30 cellular contexts compared by ENCODE assay signal in genomic region chr10:85047170-85047834, GRCh38.
"Had no signal": no experiment of that assay in that cellular context is flagged by ENCODE, and none has a peak within 500 bp of the region (broad histone marks: within the 10 kb centered on the region; RNA-seq: fewer than 3 reads in every experiment).

No MANE protein-coding gene starts in this region.

- H3K27me3 ChIP-seq: adrenal gland, body of pancreas, breast epithelium had no signal

- DNase-seq: activated B cell treated with CpG ODN at 0.5 μM for 24 hours; activated CD4-positive, alpha-beta memory T cell treated with anti-CD3 and anti-CD28 coated beads for 36 hours; activated CD4-positive, alpha-beta T cell treated with anti-CD3 and anti-CD28 coated beads for 4 hours; activated CD4-positive, alpha-beta T cell treated with anti-CD3 and anti-CD28 coated beads, Interleukin-2, amount 50 U/mL, for 1 hour; activated CD4-positive, CD25-positive, alpha-beta regulatory T cell treated with anti-CD3 and anti-CD28 coated beads, Interleukin-2, amount 50 U/mL, for 72 hours; activated CD8-positive, alpha-beta memory T cell treated with anti-CD3 and anti-CD28 coated beads, Interleukin-2, amount 50 U/mL, for 4 hours; activated gamma-delta T cell treated with Interleukin-2 at 50 U/mL for 16 hours; activated naive CD4-positive, alpha-beta T cell treated with anti-CD3 and anti-CD28 coated beads for 36 hours; activated T-cell treated with anti-CD3 and anti-CD28 coated beads for 4 hours; activated T-cell treated with anti-CD3 and anti-CD28 coated beads, Interleukin-2, amount 50 U/mL, for 4 hours; adrenal gland; body of pancreas; MG63; MV-4-11; NCI-H1092; NCI-H1436 treated with DMSO at 0.1 percent for 48 hours; NCI-H1694 treated with DMSO at 0.1 percent for 48 hours; NCI-H2029; NCI-H345; NCI-H524 treated with DMSO at 0.1 percent for 48 hours; NCI-H748 treated with DMSO at 0.1 percent for 48 hours; PC-9; Right ventricle myocardium superior; SW 1271; T-helper 1 cell; T-helper 2 cell; T-helper 9 cell had no signal

- H3K36me3 ChIP-seq: adrenal gland, breast epithelium, MG63 had no signal

- ATAC-seq: activated naive CD4-positive, alpha-beta T cell treated with anti-CD3 and anti-CD28 coated beads, Interleukin-2, amount 50 U/mL, for 72 hours; activated T-cell treated with anti-CD3 and anti-CD28 coated beads, Interleukin-2, amount 50 U/mL, for 4 hours; body of pancreas had no signal

- H3K9me3 ChIP-seq: adrenal gland, body of pancreas, MG63 had no signal

- H3K4me3 ChIP-seq: adrenal gland, body of pancreas, breast epithelium, MG63, PC-9 had no signal

- H3K4me2 ChIP-seq: PC-9 had no signal

- H3K27ac ChIP-seq: adrenal gland, body of pancreas, breast epithelium, PC-9, VCaP had no signal

- H2AFZ ChIP-seq: PC-9 had no signal

- H3K4me1 ChIP-seq: adrenal gland, body of pancreas, breast epithelium had no signal
